10 cellular contexts compared by ENCODE assay signal in genomic region chr12:43937947-43938346, GRCh38.
DNase-seq lines count a peak whose midpoint lies in the region; ATAC-seq and TF ChIP-seq lines count a peak whose summit lies in the region.
"Had no signal": no experiment of that assay in that cellular context is flagged by ENCODE, and none has a peak within 500 bp of the region (broad histone marks: within the 10 kb centered on the region; RNA-seq: fewer than 3 reads in every experiment).

No MANE protein-coding gene starts in this region.

- H3K4me3 Mint-ChIP-seq in activated naive CD4-positive, alpha-beta T cell treated with anti-CD3 and anti-CD28 coated beads, Interleukin-2, amount 10 ng/mL, durations not matched to agents 7 days and 5 days: no peak overlapping the region
- H3K4me3 Mint-ChIP-seq: nephron had no signal

- no peaks in the 10 kb centered on the region for H3K4me1 Mint-ChIP-seq in activated naive CD4-positive, alpha-beta T cell treated with anti-CD3 and anti-CD28 coated beads, Interleukin-2, amount 10 ng/mL, durations not matched to agents 7 days and 5 days

- peak; percentile 23; the same call in 1 of the 2 replicates for TF ChIP-seq RAD21 in Ishikawa (IDR thresholded peaks at IDR 0.05; ENCODE audit: low read depth)

- CTCF ChIA-PET in activated naive CD4-positive, alpha-beta T cell treated with anti-CD3 and anti-CD28 coated beads, Interleukin-2, amount 10 ng/mL, durations not matched to agents 7 days and 5 days (lab: Charles Lee): interaction anchor here (0.8 to 1.1 kb wide), 2 partner anchors 9 to 23 kb away, joined by 3 read pairs; no protein-coding TSS in a partner anchor

- H3K36me3 Mint-ChIP-seq in activated naive CD4-positive, alpha-beta T cell treated with anti-CD3 and anti-CD28 coated beads, Interleukin-2, amount 10 ng/mL, durations not matched to agents 7 days and 5 days: no peaks in the 10 kb centered on the region

- DNase-seq in cardiac fibroblast (ENCODE audit: low read depth in 2 of 2) (peak; percentile 18 to 27), DMS153 treated with DMSO at 0.1 percent for 48 hours (lab: John Stamatoyannopoulos, UW; ENCODE audit: unreplicated experiment) (no peak)
- no peak for DNase-seq in activated naive CD4-positive, alpha-beta T cell treated with anti-CD3 and anti-CD28 coated beads, Interleukin-2, amount 10 ng/mL, durations not matched to agents 7 days and 5 days
- DNase-seq in activated CD8-positive, alpha-beta memory T cell treated with anti-CD3 and anti-CD28 coated beads for 24 hours: no peak
- DNase-seq: NCI-H510A had no signal

- no peaks in the 10 kb centered on the region for H3K27me3 Mint-ChIP-seq in activated naive CD4-positive, alpha-beta T cell treated with anti-CD3 and anti-CD28 coated beads, Interleukin-2, amount 10 ng/mL, durations not matched to agents 7 days and 5 days

- H3K27ac Mint-ChIP-seq in activated naive CD4-positive, alpha-beta T cell treated with anti-CD3 and anti-CD28 coated beads, Interleukin-2, amount 10 ng/mL, durations not matched to agents 7 days and 5 days: no peak overlapping the region
- H3K27ac Mint-ChIP-seq: nephron had no signal

- TF ChIP-seq EP300 in Ishikawa (IDR thresholded peaks at IDR 0.05; ENCODE audit: borderline replicate concordance): no peak

- TF ChIP-seq CTCF in 22Rv1 (IDR thresholded peaks at IDR 0.05): peak; percentile 32
- peak; percentile 39; the same call in 1 of the 3 replicates for TF ChIP-seq CTCF in GM12872 (IDR thresholded peaks at IDR 0.05; ENCODE audit: insufficient read depth, low read depth, low read length)
- peak; percentile 36 for TF ChIP-seq CTCF in cardiac fibroblast (IDR thresholded peaks at IDR 0.05; ENCODE audit: low read depth, low read length)

- no peaks in the 10 kb centered on the region for H3K9me3 Mint-ChIP-seq in activated naive CD4-positive, alpha-beta T cell treated with anti-CD3 and anti-CD28 coated beads, Interleukin-2, amount 10 ng/mL, durations not matched to agents 7 days and 5 days
- H3K9me3 Mint-ChIP-seq: nephron had no signal

- H3K27ac ChIP-seq in 22Rv1: no peak overlapping the region

- no peak for ATAC-seq in GM19467 (IDR thresholded peaks at IDR 0.05; ENCODE audit: unreplicated experiment)

- H3K4me3 ChIP-seq in cardiac fibroblast (replicated peaks in 1 of 2; ENCODE audit: low read depth in 2 of 2, low read length in 2 of 2): no peak overlapping the region

TF ChIP-seq in Ishikawa, 13 proteins besides CTCF, POLR2A, EP300 and RAD21:
- no peak for TF ChIP-seq YY1 (IDR thresholded peaks at IDR 0.05; ENCODE audit: low read depth)
- no peak for TF ChIP-seq NFIC (IDR thresholded peaks at IDR 0.05)
- TF ChIP-seq TEAD4 (IDR thresholded peaks at IDR 0.05): no peak
- no peak for TF ChIP-seq ZBTB7A (IDR thresholded peaks at IDR 0.05; ENCODE audit: low read depth)
- no peak for TF ChIP-seq TCF12 (IDR thresholded peaks at IDR 0.05; ENCODE audit: low read depth)
- TF ChIP-seq TAF1 (IDR thresholded peaks at IDR 0.05; ENCODE audit: low read depth): no peak

Comparison
In these comparisons a context has a peak if more than half of its experiments do, and no peak if none do; other contexts are left out.
1. DNase-seq: peak in cardiac fibroblast (2 of 2); none in DMS153 treated with DMSO at 0.1 percent for 48 hours (single experiment), activated naive CD4-positive, alpha-beta T cell treated with anti-CD3 and anti-CD28 coated beads, Interleukin-2, amount 10 ng/mL, durations not matched to agents 7 days and 5 days (single experiment) and activated CD8-positive, alpha-beta memory T cell treated with anti-CD3 and anti-CD28 coated beads for 24 hours (single experiment).
2. Peak in every context shown above with its lines, with median percentiles within 50 percentile points of each other: CTCF ChIP-seq.